40 cellular contexts compared by ENCODE assay signal in the genomic region with DNA sequence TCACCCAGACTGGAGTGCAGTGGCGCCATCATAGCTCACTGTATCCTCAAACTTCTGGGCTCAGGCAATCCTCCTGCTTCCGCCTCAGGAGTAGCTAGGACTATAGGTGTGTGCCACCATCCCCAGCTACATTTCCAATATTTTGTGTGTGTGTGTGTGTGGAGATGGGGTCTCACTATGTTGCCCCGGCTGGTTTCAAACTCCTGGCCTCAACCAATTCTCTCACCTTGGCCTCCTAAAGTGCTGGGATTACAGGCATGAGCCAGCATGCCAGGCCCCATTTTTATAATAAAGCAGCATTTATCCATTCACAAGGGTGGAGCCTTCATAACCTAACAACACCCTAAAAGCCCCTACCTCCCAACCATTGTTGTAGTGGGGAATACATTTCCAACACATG.
"Had no signal": no experiment of that assay in that cellular context is flagged by ENCODE, and none has a peak within 500 bp of the region (broad histone marks: within the 10 kb centered on the region; RNA-seq: fewer than 3 reads in every experiment).

No MANE protein-coding gene starts in this region.

- H3K4me1 Mint-ChIP-seq: activated naive CD4-positive, alpha-beta T cell treated with anti-CD3 and anti-CD28 coated beads, Interleukin-2, amount 50 U/mL, for 24 hours; activated naive CD8-positive, alpha-beta T cell treated with anti-CD3 and anti-CD28 coated beads, Interleukin-2, amount 50 U/mL, for 24 hours; activated T-helper 17 cell treated with anti-CD3 and anti-CD28 coated beads, Interleukin-2, amount 50 U/mL, for 72 hours had no signal

- H3K4me3 Mint-ChIP-seq: activated naive CD4-positive, alpha-beta T cell treated with anti-CD3 and anti-CD28 coated beads for 36 hours; activated naive CD4-positive, alpha-beta T cell treated with anti-CD3 and anti-CD28 coated beads, Interleukin-2, amount 10 ng/mL, durations not matched to agents 7 days and 5 days; activated naive CD4-positive, alpha-beta T cell treated with anti-CD3 and anti-CD28 coated beads, Interleukin-2, amount 50 U/mL, for 24 hours; activated naive CD8-positive, alpha-beta T cell; activated naive CD8-positive, alpha-beta T cell treated with anti-CD3 and anti-CD28 coated beads for 36 hours; activated naive CD8-positive, alpha-beta T cell treated with anti-CD3 and anti-CD28 coated beads, Interleukin-2, amount 10 ng/mL, durations not matched to agents 7 days and 5 days; activated naive CD8-positive, alpha-beta T cell treated with anti-CD3 and anti-CD28 coated beads, Interleukin-2, amount 50 U/mL, for 24 hours; activated T-cell treated with anti-CD3 and anti-CD28 coated beads, Interleukin-2, amount 50 U/mL, for 24 hours; activated T-cell treated with anti-CD3 and anti-CD28 coated beads, Interleukin-2, amount 50 U/mL, for 4 hours; activated T-cell treated with anti-CD3 and anti-CD28 coated beads, Interleukin-2, amount 50 U/mL, for 72 hours; activated T-helper 1 cell treated with anti-CD3 and anti-CD28 coated beads, Interleukin-12 subunit alpha, Interleukin-12 subunit beta, Interleukin-2, Interleukin-4 antibody, amounts not matched to agents 30 ng/mL and 10 ng/mL and 1 ng/mL, durations not matched to agents 14 hours and 24 hours and 36 hours; activated T-helper 17 cell treated with anti-CD3 and anti-CD28 coated beads, Interleukin-2, amount 50 U/mL, for 72 hours; brain; central memory CD8-positive, alpha-beta T cell had no signal

- ATAC-seq: activated naive CD8-positive, alpha-beta T cell treated with anti-CD3 and anti-CD28 coated beads, Interleukin-2, amount 50 U/mL, for 24 hours; body of pancreas had no signal

- H3K36me3 Mint-ChIP-seq: activated naive CD4-positive, alpha-beta T cell treated with anti-CD3 and anti-CD28 coated beads, Interleukin-2, amount 10 ng/mL, durations not matched to agents 7 days and 5 days; activated naive CD4-positive, alpha-beta T cell treated with anti-CD3 and anti-CD28 coated beads, Interleukin-2, amount 50 U/mL, for 24 hours; activated naive CD4-positive, alpha-beta T cell treated with anti-CD3 and anti-CD28 coated beads, Interleukin-2, amount 50 U/mL, for 72 hours; activated naive CD8-positive, alpha-beta T cell; activated naive CD8-positive, alpha-beta T cell treated with anti-CD3 and anti-CD28 coated beads for 36 hours; activated naive CD8-positive, alpha-beta T cell treated with anti-CD3 and anti-CD28 coated beads, Interleukin-2, amount 10 ng/mL, durations not matched to agents 7 days and 5 days; brain had no signal

- FAIRE-seq: astrocyte, bronchial epithelial cell had no signal

- H3K27me3 Mint-ChIP-seq: activated naive CD4-positive, alpha-beta T cell treated with anti-CD3 and anti-CD28 coated beads, Interleukin-2, amount 50 U/mL, for 24 hours; activated naive CD8-positive, alpha-beta T cell had no signal

- H3K4me1 ChIP-seq: adrenal gland, ascending aorta, breast epithelium had no signal

- H3K27ac ChIP-seq: adrenal gland, ascending aorta, body of pancreas, brain microvascular endothelial cell, breast epithelium, cardiac muscle cell had no signal

- H3K9me3 Mint-ChIP-seq: activated naive CD4-positive, alpha-beta T cell treated with anti-CD3 and anti-CD28 coated beads for 36 hours; activated naive CD4-positive, alpha-beta T cell treated with anti-CD3 and anti-CD28 coated beads, Interleukin-2, amount 10 ng/mL, durations not matched to agents 7 days and 5 days; activated naive CD4-positive, alpha-beta T cell treated with anti-CD3 and anti-CD28 coated beads, Interleukin-2, amount 50 U/mL, for 24 hours; activated naive CD4-positive, alpha-beta T cell treated with anti-CD3 and anti-CD28 coated beads, Interleukin-2, amount 50 U/mL, for 72 hours; activated naive CD8-positive, alpha-beta T cell treated with anti-CD3 and anti-CD28 coated beads for 36 hours; activated naive CD8-positive, alpha-beta T cell treated with anti-CD3 and anti-CD28 coated beads, Interleukin-2, amount 10 ng/mL, durations not matched to agents 7 days and 5 days; activated naive CD8-positive, alpha-beta T cell treated with anti-CD3 and anti-CD28 coated beads, Interleukin-2, amount 50 U/mL, for 24 hours; activated T-cell treated with anti-CD3 and anti-CD28 coated beads, Interleukin-2, amount 50 U/mL, for 24 hours; activated T-cell treated with anti-CD3 and anti-CD28 coated beads, Interleukin-2, amount 50 U/mL, for 4 hours; activated T-cell treated with anti-CD3 and anti-CD28 coated beads, Interleukin-2, amount 50 U/mL, for 72 hours; activated T-helper 1 cell treated with anti-CD3 and anti-CD28 coated beads, Interleukin-12 subunit alpha, Interleukin-12 subunit beta, Interleukin-2, Interleukin-4 antibody, amounts not matched to agents 30 ng/mL and 10 ng/mL and 1 ng/mL, durations not matched to agents 14 hours and 24 hours and 36 hours; activated T-helper 17 cell treated with anti-CD3 and anti-CD28 coated beads, Interleukin-2, amount 50 U/mL, for 72 hours; activated T-helper 2 cell treated with anti-CD3 and anti-CD28 coated beads, Interferon-gamma antibody, Interleukin-2, Interleukin-4, amounts not matched to agents 10 μg/mL and 5 μg/mL and 100 μg/mL, durations not matched to agents 14 hours and 24 hours and 36 hours; central memory CD8-positive, alpha-beta T cell had no signal

- H3K27ac Mint-ChIP-seq: activated naive CD4-positive, alpha-beta T cell treated with anti-CD3 and anti-CD28 coated beads for 36 hours; activated naive CD4-positive, alpha-beta T cell treated with anti-CD3 and anti-CD28 coated beads, Interleukin-2, amount 10 ng/mL, durations not matched to agents 7 days and 5 days; activated naive CD4-positive, alpha-beta T cell treated with anti-CD3 and anti-CD28 coated beads, Interleukin-2, amount 50 U/mL, for 24 hours; activated naive CD8-positive, alpha-beta T cell; activated naive CD8-positive, alpha-beta T cell treated with anti-CD3 and anti-CD28 coated beads for 36 hours; activated naive CD8-positive, alpha-beta T cell treated with anti-CD3 and anti-CD28 coated beads, Interleukin-2, amount 10 ng/mL, durations not matched to agents 7 days and 5 days; activated naive CD8-positive, alpha-beta T cell treated with anti-CD3 and anti-CD28 coated beads, Interleukin-2, amount 50 U/mL, for 24 hours; activated T-cell treated with anti-CD3 and anti-CD28 coated beads, Interleukin-2, amount 50 U/mL, for 24 hours; activated T-cell treated with anti-CD3 and anti-CD28 coated beads, Interleukin-2, amount 50 U/mL, for 72 hours; activated T-helper 1 cell treated with anti-CD3 and anti-CD28 coated beads, Interleukin-12 subunit alpha, Interleukin-12 subunit beta, Interleukin-2, Interleukin-4 antibody, amounts not matched to agents 30 ng/mL and 10 ng/mL and 1 ng/mL, durations not matched to agents 14 hours and 24 hours and 36 hours; activated T-helper 17 cell treated with anti-CD3 and anti-CD28 coated beads, Interleukin-2, amount 50 U/mL, for 72 hours; activated T-helper 2 cell treated with anti-CD3 and anti-CD28 coated beads, Interferon-gamma antibody, Interleukin-2, Interleukin-4, amounts not matched to agents 10 μg/mL and 5 μg/mL and 100 μg/mL, durations not matched to agents 14 hours and 24 hours and 36 hours had no signal

- H3K4me3 ChIP-seq: adrenal gland, ascending aorta, body of pancreas, breast epithelium, cardiac muscle cell had no signal

- H3K36me3 ChIP-seq: adrenal gland, ascending aorta, brain microvascular endothelial cell, breast epithelium, cardiac muscle cell had no signal

- H3K9me3 ChIP-seq: adrenal gland, ascending aorta, body of pancreas, breast epithelium had no signal

- H3K27me3 ChIP-seq: adrenal gland, ascending aorta, body of pancreas, breast epithelium, cardiac muscle cell had no signal

- DNase-seq: activated effector memory CD4-positive, alpha-beta T cell treated with anti-CD3 and anti-CD28 coated beads, Interleukin-2, amount 50 U/mL, for 16 hours; activated effector memory CD4-positive, alpha-beta T cell treated with Interleukin-2 at 50 U/mL for 16 hours; activated gamma-delta T cell; activated gamma-delta T cell treated with Interleukin-2 at 50 U/mL for 16 hours; activated naive CD4-positive, alpha-beta T cell; activated naive CD4-positive, alpha-beta T cell treated with anti-CD3 and anti-CD28 coated beads for 36 hours; activated naive CD4-positive, alpha-beta T cell treated with anti-CD3 and anti-CD28 coated beads, Interleukin-2, amount 10 ng/mL, durations not matched to agents 7 days and 5 days; activated naive CD4-positive, alpha-beta T cell treated with anti-CD3 and anti-CD28 coated beads, Interleukin-2, amount 50 U/mL, for 16 hours; activated naive CD4-positive, alpha-beta T cell treated with Interleukin-2 at 50 U/mL for 16 hours; activated naive CD8-positive, alpha-beta T cell treated with anti-CD3 and anti-CD28 coated beads for 36 hours; activated naive CD8-positive, alpha-beta T cell treated with anti-CD3 and anti-CD28 coated beads, Interleukin-2, amount 10 ng/mL, durations not matched to agents 7 days and 5 days; activated naive CD8-positive, alpha-beta T cell treated with anti-CD3 and anti-CD28 coated beads, Interleukin-2, amount 50 U/mL, for 24 hours; activated T-cell treated with anti-CD3 and anti-CD28 coated beads, Interleukin-2, amount 50 U/mL, for 1 hour; activated T-cell treated with anti-CD3 and anti-CD28 coated beads, Interleukin-2, amount 50 U/mL, for 24 hours; activated T-cell treated with anti-CD3 and anti-CD28 coated beads, Interleukin-2, amount 50 U/mL, for 4 hours; activated T-cell treated with anti-CD3 and anti-CD28 coated beads, Interleukin-2, amount 50 U/mL, for 48 hours; activated T-cell treated with anti-CD3 and anti-CD28 coated beads, Interleukin-2, amount 50 U/mL, for 72 hours; adrenal gland; amniotic stem cell; amygdala; anterior cingulate cortex; aorta; body of pancreas; brain microvascular endothelial cell; caudate nucleus; central memory CD4-positive, alpha-beta T cell; cerebellar nuclear complex had no signal
